ENCODE assay signal across 1 cellular context in genomic region chr9:15492485-15493150, GRCh38.
A peak's percentile ranks its signal among the peaks of the same experiment; 100 is the strongest.
TF ChIP-seq lines count a peak whose summit lies in the region.

No MANE protein-coding gene starts in this region.

TF ChIP-seq in GM23338, 12 proteins besides CTCF, POLR2A, EP300 and RAD21:
- TF ChIP-seq ZNF331 (CRISPR knock-in tag; IDR thresholded peaks at IDR 0.05; ENCODE audit: low read depth) (no peak), NANOG (IDR thresholded peaks at IDR 0.05; ENCODE audit: borderline replicate concordance) (no peak), EZH2phosphoT487 (IDR thresholded peaks at IDR 0.05; ENCODE audit: unreplicated experiment) (no peak), POLR2AphosphoS5 (IDR thresholded peaks at IDR 0.05; ENCODE audit: low read depth) (peak; percentile 9; the same call in 1 of the 2 replicates), ZNF114 (CRISPR knock-in tag; IDR thresholded peaks at IDR 0.05) (no peak)
